Comparison of ENCODE assay signal across 21 cellular contexts in the genomic region with DNA sequence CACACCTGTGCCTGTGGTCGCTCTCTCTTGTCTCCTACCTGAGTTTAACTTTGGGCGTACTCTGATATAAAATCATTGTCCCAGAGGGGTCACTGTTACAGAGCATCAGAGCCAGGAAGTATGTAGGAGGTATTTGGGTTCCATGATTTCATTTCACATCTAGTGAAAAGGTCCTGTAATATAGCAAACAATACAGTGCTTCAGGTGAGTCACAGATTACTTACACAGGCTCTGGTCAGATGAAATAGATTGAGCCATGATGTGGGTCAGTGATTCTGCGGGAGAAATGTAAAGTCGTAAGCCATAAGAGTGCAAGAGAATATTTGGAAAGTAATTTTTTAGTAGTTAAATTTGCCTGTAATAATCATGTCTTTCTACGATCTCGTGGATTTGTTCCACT.
DNase-seq lines count a peak whose midpoint lies in the region; ATAC-seq and TF ChIP-seq lines count a peak whose summit lies in the region.
"Had no signal": no experiment of that assay in that cellular context is flagged by ENCODE, and none has a peak within 500 bp of the region (broad histone marks: within the 10 kb centered on the region; RNA-seq: fewer than 3 reads in every experiment).

No MANE protein-coding gene starts in this region.

- POLR2A ChIA-PET in Panc1 (lab: Charles Lee) = no interaction called here

- dilution Hi-C loops in mammary epithelial cell (cut with HindIII; ENCODE audit: low sequenced_read_pairs) = loop anchor here (5.0 kb wide), 1 partner anchor 72 kb away; the partner anchor contains the start of gene SOCS6

- BruUV-seq in mammary epithelial cell (replicated peaks; lab: Mats Ljungman, UMichigan) (no TSS peak), Panc1 (replicated peaks; lab: Mats Ljungman, UMichigan) (no TSS peak)

- CTCF ChIA-PET in mammary epithelial cell (lab: Charles Lee; ENCODE audit: low non-redundant PET) = no interaction called here
- CTCF ChIA-PET in Panc1 (lab: Charles Lee) = no interaction called here

- no peak overlapping the region for H3K4me2 ChIP-seq in mammary epithelial cell (ENCODE audit: insufficient read depth, low read depth, low read length)

- H4K20me1 ChIP-seq in mammary epithelial cell (ENCODE audit: insufficient read depth, low read length) = no peaks in the 10 kb centered on the region

- ATAC-seq in Panc1 = no peak; the same call in 1 of the 2 replicates
- no peak for ATAC-seq in foreskin keratinocyte
- ATAC-seq: K562 had no signal

- no peak for TF ChIP-seq POLR2A in breast epithelium (IDR thresholded peaks at IDR 0.05)

- in situ Hi-C loops in mammary epithelial cell (cut with MboI; ENCODE audit: low sequenced_read_pairs in 2 of 2) = no loop called here
- in situ Hi-C loops in Panc1 (cut with HindIII; ENCODE audit: low pct_unique_long_range_greater_than_20kb, low sequenced_read_pairs) = no loop called here
- in situ Hi-C loops in brain microvascular endothelial cell (cut with HindIII; ENCODE audit: low pct_ligation_motif_present, low sequenced_read_pairs) = no loop called here

- H3K27me3 ChIP-seq in mammary epithelial cell (ENCODE audit: insufficient read depth, low read length) (no peaks in the 10 kb centered on the region), breast epithelium (no peaks in the 10 kb centered on the region), Panc1 (ENCODE audit: control insufficient read depth, insufficient read depth, low read length) (no peaks in the 10 kb centered on the region), foreskin keratinocyte (no peaks in the 10 kb centered on the region), brain microvascular endothelial cell (replicated peaks) (no peaks in the 10 kb centered on the region)

- H3K79me2 ChIP-seq in mammary epithelial cell (ENCODE audit: insufficient read depth, low read length) = no peaks in the 10 kb centered on the region

- no peak overlapping the region for H3K9ac ChIP-seq in mammary epithelial cell (ENCODE audit: insufficient read depth, low read length)

- DNase-seq in mammary epithelial cell (no peak), breast epithelium (ENCODE audit: low spot score in 2 of 2) (no peak), Panc1 (ENCODE audit: low read depth, low spot score) (no peak), foreskin keratinocyte (no peak), NCI-H187 treated with DMSO at 0.1 percent for 48 hours (lab: John Stamatoyannopoulos, UW) (no peak), anterior cingulate cortex (lab: John Stamatoyannopoulos, UW) (no peak), brain microvascular endothelial cell (no peak)
- DNase-seq: 8988T; DMS79; MM.1S; NCI-H1092; NCI-H1436 treated with DMSO at 0.1 percent for 48 hours; NCI-H2029 treated with DMSO at 0.1 percent for 48 hours; NCI-H226; NCI-H524; NCI-H774; NK-92 treated with Interleukin-12 subunit alpha and Interleukin-12 subunit beta, amount 100 ng/mL, for 24 hours; SHP77; SW 1271 had no signal

- peaks cover 2% of the 10 kb centered on the region for H3K36me3 ChIP-seq in mammary epithelial cell (ENCODE audit: insufficient read depth, low read length)
- no peaks in the 10 kb centered on the region for H3K36me3 ChIP-seq in breast epithelium
- H3K36me3 ChIP-seq in Panc1 (ENCODE audit: control insufficient read depth, insufficient read depth, low read length) = no peaks in the 10 kb centered on the region
- no peaks in the 10 kb centered on the region for H3K36me3 ChIP-seq in brain microvascular endothelial cell (replicated peaks)

- peaks cover 26% of the 10 kb centered on the region for H3K4me1 ChIP-seq in mammary epithelial cell (ENCODE audit: insufficient read depth, low read length)
- H3K4me1 ChIP-seq in breast epithelium = no peaks in the 10 kb centered on the region
- peaks cover 27% of the 10 kb centered on the region for H3K4me1 ChIP-seq in Panc1 (ENCODE audit: control insufficient read depth, insufficient read depth, low read length)
- H3K4me1 ChIP-seq in foreskin keratinocyte = peaks cover 13% of the 10 kb centered on the region

- TF ChIP-seq CTCF in mammary epithelial cell (conservative IDR thresholded peaks at IDR 0.05 in 1 of 2, IDR thresholded peaks at IDR 0.05 in 1 of 2; ENCODE audit: extremely low read depth in 1 of 2, insufficient read depth in 1 of 2, low read depth in 1 of 2, low read length in 2 of 2) (no peak), breast epithelium (IDR thresholded peaks at IDR 0.05) (no peak), Panc1 (IDR thresholded peaks at IDR 0.05) (no peak), foreskin keratinocyte (conservative IDR thresholded peaks at IDR 0.05) (no peak), brain microvascular endothelial cell (IDR thresholded peaks at IDR 0.05; ENCODE audit: low read depth, low read length, missing control alignments) (no peak)

- H3K9me3 ChIP-seq in mammary epithelial cell (replicated peaks; ENCODE audit: insufficient read depth, low read length) (peaks cover 6% of the 10 kb centered on the region), breast epithelium (peaks cover 0 to 8% of the 10 kb centered on the region in 2 donors), Panc1 (ENCODE audit: control insufficient read depth, insufficient read depth, low read depth, low read length) (no peaks in the 10 kb centered on the region; the same call in 1 of the 2 replicates)

- intact Hi-C loops in mammary epithelial cell (cut with micrococcal nuclease) = loop anchor here (2.0 kb wide), 1 partner anchor 26 kb away; no protein-coding TSS in a partner anchor
- intact Hi-C loops in breast epithelium (cut with DNase I; ENCODE audit: low total_unique reads) = no loop called here
- intact Hi-C loops in Panc1 (cut with micrococcal nuclease; ENCODE audit: unreplicated experiment) = no loop called here

- H2AFZ ChIP-seq in mammary epithelial cell (ENCODE audit: low read depth, low read length) = no peak overlapping the region

- H3K4me3 ChIP-seq in mammary epithelial cell (replicated peaks in 1 of 3; ENCODE audit: insufficient read depth in 1 of 3, low read depth in 2 of 3, low read length in 3 of 3) (no peak overlapping the region), breast epithelium (no peak overlapping the region), Panc1 (ENCODE audit: low read depth in 2 of 2, low read length in 2 of 2) (no peak overlapping the region), brain microvascular endothelial cell (ENCODE audit: low read depth, low read length) (no peak overlapping the region)
- H3K4me3 ChIP-seq: K562, SK-N-MC had no signal

- H3K27ac ChIP-seq in mammary epithelial cell (ENCODE audit: insufficient read depth, low read depth, low read length) (peak overlapping the region; percentile 75), breast epithelium (peak overlapping the region in 1 of 2 donors; percentile 9), Panc1 (ENCODE audit: low read length) (peak overlapping the region; percentile 97), foreskin keratinocyte (peak overlapping the region; percentile 93), brain microvascular endothelial cell (no peak overlapping the region)
- H3K27ac ChIP-seq: SK-N-MC had no signal

- 95% methylated on average over 6 of the region's 6 CpGs for WGBS in mammary epithelial cell (ENCODE audit: low coverage, missing lambda C conversion rate)
